24 cellular contexts compared by ENCODE assay signal in the genomic region with DNA sequence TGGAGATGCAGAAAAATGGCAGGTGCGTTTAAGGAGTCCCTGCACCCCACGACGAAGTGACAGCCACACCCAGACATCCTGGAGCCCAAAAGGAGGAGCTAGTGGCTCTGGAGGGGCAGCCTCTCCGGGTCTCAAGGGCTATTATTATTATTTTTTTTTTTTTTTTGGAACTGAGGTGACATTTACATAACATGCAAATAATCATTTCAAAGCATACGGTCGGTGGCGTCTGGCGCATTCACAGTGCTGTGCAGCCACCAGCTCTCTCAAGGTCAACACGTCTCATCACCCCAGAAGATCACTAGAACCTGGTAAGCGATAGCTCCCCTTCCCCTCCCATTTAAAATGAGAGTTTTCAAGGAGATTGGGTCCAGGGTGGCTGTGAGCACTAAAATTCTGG.
"Had no signal": no experiment of that assay in that cellular context is flagged by ENCODE, and none has a peak within 500 bp of the region (broad histone marks: within the 10 kb centered on the region; RNA-seq: fewer than 3 reads in every experiment).

No MANE protein-coding gene starts in this region.

- H3K36me3 ChIP-seq: ascending aorta, breast epithelium, cardiac muscle cell, colonic mucosa, gastrocnemius medialis, heart left ventricle, WERI-Rb-1 had no signal

- H3K4me1 ChIP-seq: ascending aorta, breast epithelium, colonic mucosa, foreskin keratinocyte, gastrocnemius medialis, heart left ventricle had no signal

- DNase-seq: activated B cell treated with CpG ODN at 0.5 μM for 24 hours; activated CD4-positive, alpha-beta T cell treated with anti-CD3 and anti-CD28 coated beads for 48 hours; activated CD4-positive, alpha-beta T cell treated with anti-CD3 and anti-CD28 coated beads, Interleukin-2, amount 50 U/mL, for 1 hour; activated CD4-positive, alpha-beta T cell treated with anti-CD3 and anti-CD28 coated beads, Interleukin-2, amount 50 U/mL, for 48 hours; activated CD8-positive, alpha-beta T cell treated with anti-CD3 and anti-CD28 coated beads for 36 hours; activated gamma-delta T cell; activated naive CD4-positive, alpha-beta T cell; activated naive CD4-positive, alpha-beta T cell treated with anti-CD3 and anti-CD28 coated beads, Interleukin-2, amount 10 ng/mL, durations not matched to agents 7 days and 5 days; activated naive CD8-positive, alpha-beta T cell treated with anti-CD3 and anti-CD28 coated beads, Interleukin-2, amount 10 ng/mL, durations not matched to agents 7 days and 5 days; activated T-cell treated with anti-CD3 and anti-CD28 coated beads, Interleukin-2, amount 50 U/mL, for 4 hours; central memory CD4-positive, alpha-beta T cell; cerebellar nuclear complex; colonic mucosa; effector CD8-positive, alpha-beta T cell; foreskin keratinocyte; gastrocnemius medialis; glutamatergic neuron; heart left ventricle; T-helper 17 cell; T1000; WERI-Rb-1 had no signal

- H3K27me3 ChIP-seq: ascending aorta, breast epithelium, cardiac muscle cell, colonic mucosa, gastrocnemius medialis, heart left ventricle had no signal

- H3K4me3 ChIP-seq: ascending aorta, breast epithelium, cardiac muscle cell, colonic mucosa, gastrocnemius medialis, heart left ventricle had no signal

- H3K27ac ChIP-seq: ascending aorta, breast epithelium, cardiac muscle cell, colonic mucosa, foreskin keratinocyte, gastrocnemius medialis, heart left ventricle, WERI-Rb-1 had no signal

- H3K9me3 ChIP-seq: ascending aorta, breast epithelium, colonic mucosa, gastrocnemius medialis, heart left ventricle had no signal
